Comparison of ENCODE assay signal across 1 cellular context in genomic region chr10:60967854-60968484, GRCh38.
TF ChIP-seq lines count a peak whose summit lies in the region.

No MANE protein-coding gene starts in this region.

TF ChIP-seq in K562, 482 proteins besides CTCF, POLR2A, EP300 and RAD21 (continued from another document):
- TF ChIP-seq PML (IDR thresholded peaks at IDR 0.05; ENCODE audit: low read length), result no peak
- peak; percentile 36 for TF ChIP-seq FOSL1 (tag; conservative IDR thresholded peaks at IDR 0.05)
- no peak for TF ChIP-seq ZNF655 (CRISPR knock-in tag; IDR thresholded peaks at IDR 0.05)
- TF ChIP-seq FOXK2 (conservative IDR thresholded peaks at IDR 0.05 in 1 of 2, IDR thresholded peaks at IDR 0.05 in 1 of 2; ENCODE audit: low read depth in 2 of 2), result 0 out of 4 replicates have a peak, but pooled peaks of 1 of the 2 experiments have one; percentile 15
- TF ChIP-seq ZNF24 (IDR thresholded peaks at IDR 0.05), result no peak
- TF ChIP-seq SNAPC5 (CRISPR knock-in tag; IDR thresholded peaks at IDR 0.05), result no peak
- TF ChIP-seq TBP (optimal IDR thresholded peaks at IDR 0.05; ENCODE audit: low read depth, low read length), result no peak
- TF ChIP-seq ID3 (CRISPR knock-in tag; IDR thresholded peaks at IDR 0.05), result no peak
- 0 out of 2 replicates have a peak, but pooled peaks have one; percentile 22 for TF ChIP-seq ID3 (tag; IDR thresholded peaks at IDR 0.05)
- TF ChIP-seq GTF2E2 (tag; IDR thresholded peaks at IDR 0.05), result no peak
- TF ChIP-seq ZNF280B (CRISPR knock-in tag; IDR thresholded peaks at IDR 0.05), result no peak
- no peak for TF ChIP-seq ZBTB26 (CRISPR knock-in tag; IDR thresholded peaks at IDR 0.05)
- TF ChIP-seq NRF1 (conservative IDR thresholded peaks at IDR 0.05 in 1 of 2, IDR thresholded peaks at IDR 0.05 in 1 of 2), result no peak
- peak; percentile 19; the same call in 1 of the 2 replicates for TF ChIP-seq FOXM1 (IDR thresholded peaks at IDR 0.05; ENCODE audit: low read depth)
- no peak for TF ChIP-seq FOXM1 (CRISPR knock-in tag; IDR thresholded peaks at IDR 0.05; ENCODE audit: low read depth)
- TF ChIP-seq ARID1B (IDR thresholded peaks at IDR 0.05), result 0 out of 2 replicates have a peak, but pooled peaks have one; percentile 23
- TF ChIP-seq ZNF707 (CRISPR knock-in tag; conservative IDR thresholded peaks at IDR 0.05), result no peak
- TF ChIP-seq TCF7 (IDR thresholded peaks at IDR 0.05; ENCODE audit: borderline replicate concordance), result no peak
- TF ChIP-seq GMEB1 (CRISPR knock-in tag; IDR thresholded peaks at IDR 0.05), result no peak
- TF ChIP-seq GTF2F1 (IDR thresholded peaks at IDR 0.05; ENCODE audit: low read depth, low read length), result no peak
- peak; percentile 54; the same call in 1 of the 2 replicates for TF ChIP-seq PKNOX1 (IDR thresholded peaks at IDR 0.05)
- TF ChIP-seq RNF2 (IDR thresholded peaks at IDR 0.05), result no peak
- peak; percentile 72; the same call in 1 of the 2 replicates for TF ChIP-seq KLF13 (tag; IDR thresholded peaks at IDR 0.05; ENCODE audit: borderline replicate concordance, low read depth)
- no peak for TF ChIP-seq MCM2 (IDR thresholded peaks at IDR 0.05; ENCODE audit: low read depth)
- TF ChIP-seq ZNF445 (CRISPR knock-in tag; IDR thresholded peaks at IDR 0.05; ENCODE audit: low read depth), result no peak
- 0 out of 4 replicates have a peak, but pooled peaks of 1 of the 2 experiments have one; percentile 22 for TF ChIP-seq MLLT1 (IDR thresholded peaks at IDR 0.05)
- TF ChIP-seq PCBP1 (IDR thresholded peaks at IDR 0.05; ENCODE audit: low read depth, low read length, poor library complexity, severe bottlenecking), result no peak
- TF ChIP-seq DPF2 (IDR thresholded peaks at IDR 0.05), result 0 out of 2 replicates have a peak, but pooled peaks have one; percentile 16
- TF ChIP-seq KDM1A (IDR thresholded peaks at IDR 0.05), result no peak
- TF ChIP-seq PPARD (CRISPR knock-in tag; IDR thresholded peaks at IDR 0.05), result no peak
- peak; percentile 78 for TF ChIP-seq PRDM10 (IDR thresholded peaks at IDR 0.05; ENCODE audit: partially characterized antibody)
- no peak for TF ChIP-seq GTF2A2 (tag; IDR thresholded peaks at IDR 0.05)
